Comparison of ENCODE assay signal across 1 cellular context in genomic region chr6:715709-716450, GRCh38.
TF ChIP-seq lines count a peak whose summit lies in the region.

No MANE protein-coding gene starts in this region.

TF ChIP-seq in H1, 55 proteins besides CTCF, POLR2A, EP300 and RAD21:
- TF ChIP-seq NANOG (IDR thresholded peaks at IDR 0.05; ENCODE audit: insufficient read depth, low read depth, low read length, poor library complexity, severe bottlenecking): no peak
- no peak for TF ChIP-seq FOSL1 (IDR thresholded peaks at IDR 0.05; ENCODE audit: insufficient read depth, low read depth, low read length)
- no peak for TF ChIP-seq PHF8 (conservative IDR thresholded peaks at IDR 0.05; ENCODE audit: low read depth, low read length)
